Comparison of ENCODE assay signal across 1 cellular context in genomic region chr3:25582242-25582641, GRCh38.
TF ChIP-seq lines count a peak whose summit lies in the region.

No MANE protein-coding gene starts in this region.

TF ChIP-seq in K562, 482 proteins besides CTCF, POLR2A, EP300 and RAD21 (continued from another document):
- TF ChIP-seq DEAF1 (CRISPR knock-in tag; IDR thresholded peaks at IDR 0.05) (no peak), MTA1 (IDR thresholded peaks at IDR 0.05; ENCODE audit: borderline replicate concordance) (0 out of 2 replicates have a peak, but pooled peaks have one; percentile 35), MTA3 (IDR thresholded peaks at IDR 0.05; ENCODE audit: borderline replicate concordance) (no peak), RBM14 (IDR thresholded peaks at IDR 0.05; ENCODE audit: borderline replicate concordance, insufficient read depth, low read depth, low read length) (no peak), PHB (CRISPR knock-in tag; IDR thresholded peaks at IDR 0.05) (no peak), HEY1 (CRISPR knock-in tag; IDR thresholded peaks at IDR 0.05; ENCODE audit: borderline replicate concordance) (no peak)
TF ChIP-seq in K562: peak in this region for 75.
